Comparison of ENCODE assay signal across 16 cellular contexts in the genomic region with DNA sequence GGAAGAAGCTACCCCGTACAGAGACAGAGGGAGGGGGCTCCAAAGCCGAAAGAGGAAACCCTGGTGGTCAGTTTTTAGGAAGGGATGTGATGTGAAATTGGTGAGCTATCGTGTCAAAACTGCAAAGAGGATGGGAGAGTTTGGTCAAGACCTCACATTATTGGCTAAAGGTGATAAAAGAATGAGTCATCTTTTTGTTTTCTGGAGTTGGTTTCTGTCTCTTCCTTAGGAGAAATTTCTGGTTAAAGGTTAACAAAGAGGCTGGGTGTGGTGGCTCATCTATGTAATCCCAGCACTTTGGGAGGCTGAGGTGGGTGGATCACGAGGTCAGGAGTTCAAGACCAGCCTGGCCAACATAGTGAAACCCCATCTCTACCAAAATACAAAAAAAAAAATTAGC.
"Had no signal": no experiment of that assay in that cellular context is flagged by ENCODE, and none has a peak within 500 bp of the region (broad histone marks: within the 10 kb centered on the region; RNA-seq: fewer than 3 reads in every experiment).

No MANE protein-coding gene starts in this region.

- H3K9me3 ChIP-seq: gastrocnemius medialis, neutrophil had no signal

- H3K4me1 Mint-ChIP-seq: naive B cell had no signal

- H3K4me1 ChIP-seq: gastrocnemius medialis had no signal

- H3K4me3 Mint-ChIP-seq: activated CD8-positive, alpha-beta T cell treated with anti-CD3 and anti-CD28 coated beads, Interleukin-2, amount 10 ng/mL, durations not matched to agents 7 days and 5 days; activated T-helper 1 cell treated with anti-CD3 and anti-CD28 coated beads, Interleukin-12 subunit alpha, Interleukin-12 subunit beta, Interleukin-2, Interleukin-4 antibody, amounts not matched to agents 30 ng/mL and 10 ng/mL and 1 ng/mL, durations not matched to agents 14 hours and 24 hours and 36 hours; mesothelial cell of epicardium; naive B cell had no signal

- H3K36me3 ChIP-seq: gastrocnemius medialis, neutrophil had no signal

- H3K27me3 Mint-ChIP-seq: naive B cell had no signal

- H3K36me3 Mint-ChIP-seq: naive B cell had no signal

- DNase-seq: activated CD4-positive, alpha-beta T cell treated with anti-CD3 and anti-CD28 coated beads for 4 hours; activated CD8-positive, alpha-beta T cell treated with anti-CD3 and anti-CD28 coated beads, Interleukin-2, amount 10 ng/mL, durations not matched to agents 7 days and 5 days; activated naive CD4-positive, alpha-beta T cell; caudate nucleus; effector CD4-positive, alpha-beta T cell; gastrocnemius medialis; naive B cell; T1000 had no signal

- H3K4me3 ChIP-seq: coronary artery, gastrocnemius medialis, skin epidermis had no signal

- ATAC-seq: activated CD8-positive, alpha-beta T cell treated with anti-CD3 and anti-CD28 coated beads, Interleukin-2, amount 10 ng/mL, durations not matched to agents 7 days and 5 days; gastrocnemius medialis had no signal

- H3K27ac ChIP-seq: coronary artery, gastrocnemius medialis, neutrophil, skin epidermis, VCaP had no signal

- FAIRE-seq: endothelial cell of umbilical vein, urothelium cell line had no signal

- H3K27ac Mint-ChIP-seq: activated CD8-positive, alpha-beta T cell treated with anti-CD3 and anti-CD28 coated beads, Interleukin-2, amount 10 ng/mL, durations not matched to agents 7 days and 5 days; activated T-helper 1 cell treated with anti-CD3 and anti-CD28 coated beads, Interleukin-12 subunit alpha, Interleukin-12 subunit beta, Interleukin-2, Interleukin-4 antibody, amounts not matched to agents 30 ng/mL and 10 ng/mL and 1 ng/mL, durations not matched to agents 14 hours and 24 hours and 36 hours; mesothelial cell of epicardium had no signal

- H3K27me3 ChIP-seq: gastrocnemius medialis, neutrophil had no signal
